In genomic region chr12:121096199-121096798, GRCh38 we compare ENCODE assay signal across 8 cellular contexts. TPM values are rescaled to one million over a fixed set of nuclear protein-coding genes. Genes with fewer than 3 reads are reported as not detected.
DNase-seq lines count a peak whose midpoint lies in the region; ATAC-seq and TF ChIP-seq lines count a peak whose summit lies in the region.

No MANE protein-coding gene starts in this region.

- H3K4me3 ChIP-seq in HUES6 (ENCODE audit: low read depth, low read length) = peak overlapping the region; percentile 68; the same call in 1 of the 2 replicates
- H3K4me3 ChIP-seq in naive thymus-derived CD4-positive, alpha-beta T cell (ENCODE audit: low read length) = peak overlapping the region; percentile 66

- peak overlapping the region; percentile 81 to 95 for H3K4me3 Mint-ChIP-seq in CD14-positive monocyte
- peak overlapping the region; percentile 79 for H3K4me3 Mint-ChIP-seq in activated T-helper 17 cell treated with anti-CD3 and anti-CD28 coated beads, Interleukin-2, amount 50 U/mL, for 72 hours
- H3K4me3 Mint-ChIP-seq in naive thymus-derived CD4-positive, alpha-beta T cell = peak overlapping the region; percentile 81 to 95 (median 87)

- H3K27ac Mint-ChIP-seq in CD14-positive monocyte = peak overlapping the region in 5 of 7 donors; percentile 13 to 90 (median 46)
- no peak overlapping the region for H3K27ac Mint-ChIP-seq in activated T-helper 17 cell treated with anti-CD3 and anti-CD28 coated beads, Interleukin-2, amount 50 U/mL, for 72 hours
- H3K27ac Mint-ChIP-seq in naive thymus-derived CD4-positive, alpha-beta T cell = peak overlapping the region in 2 of 9 donors; percentile 59 to 79

- POLR2A ChIA-PET in naive thymus-derived CD4-positive, alpha-beta T cell (lab: Charles Lee) = interaction anchor here (0.6 to 0.8 kb wide), 2 partner anchors 45 to 124 kb away, joined by 3 read pairs; no protein-coding TSS in a partner anchor

- peaks cover 12% of the 10 kb centered on the region for H3K27me3 ChIP-seq in HUES6 (ENCODE audit: control insufficient read depth, insufficient read depth, low read length)
- no peaks in the 10 kb centered on the region for H3K27me3 ChIP-seq in naive thymus-derived CD4-positive, alpha-beta T cell (ENCODE audit: control insufficient read depth in 2 of 2, insufficient read depth in 2 of 2, low read length in 2 of 2)

- H3K36me3 Mint-ChIP-seq in CD14-positive monocyte = no peaks in the 10 kb centered on the region
- H3K36me3 Mint-ChIP-seq in activated T-helper 17 cell treated with anti-CD3 and anti-CD28 coated beads, Interleukin-2, amount 50 U/mL, for 72 hours (ENCODE audit: low read depth) = no peaks in the 10 kb centered on the region
- peaks cover 0 to 12% (median 0%) of the 10 kb centered on the region in 5 donors for H3K36me3 Mint-ChIP-seq in naive thymus-derived CD4-positive, alpha-beta T cell

- DNase-seq in CD14-positive monocyte (ENCODE audit: low spot score) = no peak
- DNase-seq in naive thymus-derived CD4-positive, alpha-beta T cell = no peak
- DNase-seq in A172 (ENCODE audit: low spot score) = no peak
- no peak for DNase-seq in NCI-H524 (lab: John Stamatoyannopoulos, UW)

- H3K4me1 Mint-ChIP-seq in CD14-positive monocyte = peaks cover 26% of the 10 kb centered on the region
- peaks cover 21% of the 10 kb centered on the region for H3K4me1 Mint-ChIP-seq in activated T-helper 17 cell treated with anti-CD3 and anti-CD28 coated beads, Interleukin-2, amount 50 U/mL, for 72 hours
- peaks cover 23 to 50% (median 46%) of the 10 kb centered on the region in 7 donors for H3K4me1 Mint-ChIP-seq in naive thymus-derived CD4-positive, alpha-beta T cell

- peaks cover 5% of the 10 kb centered on the region for H3K4me1 ChIP-seq in HUES6 (ENCODE audit: control insufficient read depth, insufficient read depth, low read length)
- H3K4me1 ChIP-seq in naive thymus-derived CD4-positive, alpha-beta T cell (ENCODE audit: control insufficient read depth in 2 of 2, insufficient read depth in 2 of 2, low read length in 2 of 2) = peaks cover 34 to 42% of the 10 kb centered on the region in 2 donors

- H3K36me3 ChIP-seq in HUES6 (ENCODE audit: control insufficient read depth, insufficient read depth, low read length) = no peaks in the 10 kb centered on the region
- H3K36me3 ChIP-seq in naive thymus-derived CD4-positive, alpha-beta T cell (ENCODE audit: control insufficient read depth in 2 of 3, insufficient read depth in 3 of 3, low read length in 3 of 3) = no peaks in the 10 kb centered on the region

- ATAC-seq in activated T-helper 17 cell treated with anti-CD3 and anti-CD28 coated beads, Interleukin-2, amount 50 U/mL, for 72 hours (replicated peaks) = no peak
- peak; percentile 14 for ATAC-seq in naive thymus-derived CD4-positive, alpha-beta T cell
- ATAC-seq in HG03442 (IDR thresholded peaks at IDR 0.05; ENCODE audit: unreplicated experiment) (no peak), HG03196 (IDR thresholded peaks at IDR 0.05; ENCODE audit: unreplicated experiment) (no peak)

- TF ChIP-seq CTCF in CD14-positive monocyte (IDR thresholded peaks at IDR 0.05) = peak; percentile 54

- H3K27ac ChIP-seq in HUES6 (ENCODE audit: low read depth, low read length) = no peak overlapping the region
- H3K27ac ChIP-seq in naive thymus-derived CD4-positive, alpha-beta T cell (ENCODE audit: low read depth, low read length) = no peak overlapping the region

- H3K9ac ChIP-seq in HUES6 (ENCODE audit: low read length) = no peak overlapping the region

- peaks cover 13 to 27% (median 22%) of the 10 kb centered on the region in 7 donors for H3K9me3 Mint-ChIP-seq in CD14-positive monocyte
- peaks cover 7% of the 10 kb centered on the region for H3K9me3 Mint-ChIP-seq in activated T-helper 17 cell treated with anti-CD3 and anti-CD28 coated beads, Interleukin-2, amount 50 U/mL, for 72 hours
- H3K9me3 Mint-ChIP-seq in naive thymus-derived CD4-positive, alpha-beta T cell = peaks cover 0 to 14% (median 3%) of the 10 kb centered on the region in 11 donors

- intact Hi-C loops in CD14-positive monocyte (cut with micrococcal nuclease) = loop anchor here (5.0 kb wide), 1 partner anchor 34 kb away; no protein-coding TSS in a partner anchor
- intact Hi-C loops in naive thymus-derived CD4-positive, alpha-beta T cell (cut with micrococcal nuclease) = loop anchor here (1.0 to 10.0 kb wide), 9 partner anchors 14 to 513 kb away; partner anchors contain the start of genes C12orf43 (in 1 of the 2) and POP5 (in 1 of the 2)

- CTCF ChIA-PET in naive thymus-derived CD4-positive, alpha-beta T cell (lab: Charles Lee) = interaction anchor here (0.7 to 10.0 kb wide), 6 partner anchors 19 to 128 kb away, joined by 3 to 71 read pairs (median 3); no protein-coding TSS in a partner anchor

- H3K27me3 Mint-ChIP-seq in CD14-positive monocyte (ENCODE audit: low read depth in 3 of 3) = peaks cover 7 to 8% (median 7%) of the 10 kb centered on the region in 3 donors
- H3K27me3 Mint-ChIP-seq in activated T-helper 17 cell treated with anti-CD3 and anti-CD28 coated beads, Interleukin-2, amount 50 U/mL, for 72 hours = peaks cover 6% of the 10 kb centered on the region
- H3K27me3 Mint-ChIP-seq in naive thymus-derived CD4-positive, alpha-beta T cell = peaks cover 0 to 22% (median 5%) of the 10 kb centered on the region in 5 donors

- peaks cover 5% of the 10 kb centered on the region; the same call in 1 of the 2 replicates for H3K9me3 ChIP-seq in HUES6 (ENCODE audit: control insufficient read depth, insufficient read depth, low read depth, low read length)
- no peaks in the 10 kb centered on the region for H3K9me3 ChIP-seq in naive thymus-derived CD4-positive, alpha-beta T cell (ENCODE audit: control insufficient read depth in 2 of 3, low read length in 3 of 3)

RNA-seq across cellular contexts. Expression of gene P2RX7, which starts 36.4 kb away (rescaled TPM):
- 10 to 100 TPM; 12.3 to 20.5 TPM for polyA plus RNA-seq in CD14-positive monocyte
- 1 to 10 TPM; 3.8 to 6.4 TPM for total RNA-seq in activated T-helper 17 cell treated with anti-CD3 and anti-CD28 coated beads, Interleukin-2, amount 50 U/mL, for 72 hours
- 10 to 100 TPM in 1 of 5 experiments, 1 to 10 TPM in 4; 4.1 to 14.7 (median 6.3) TPM for total RNA-seq in naive thymus-derived CD4-positive, alpha-beta T cell
- 1 to 10 TPM; 2.0 to 5.1 TPM for polyA plus RNA-seq in naive thymus-derived CD4-positive, alpha-beta T cell
- 1.9 and 3.8 TPM in 2 replicates for total RNA-seq in A172 (2014; rRNA removed; shearing (Covaris generic))

RNA-seq across cellular contexts. Expression of gene OASL, which starts 57.3 kb away (rescaled TPM):
- polyA plus RNA-seq in CD14-positive monocyte = 10 to 100 TPM; 13.4 to 14.9 TPM
- total RNA-seq in activated T-helper 17 cell treated with anti-CD3 and anti-CD28 coated beads, Interleukin-2, amount 50 U/mL, for 72 hours = 1 to 10 TPM; 4.0 to 5.2 TPM
- total RNA-seq in naive thymus-derived CD4-positive, alpha-beta T cell = 10 to 100 TPM in 2 of 5 experiments, 1 to 10 TPM in 3; 2.7 to 19.4 (median 4.3) TPM
- polyA plus RNA-seq in naive thymus-derived CD4-positive, alpha-beta T cell = 1 to 10 TPM; 1.2 to 2.8 TPM
- total RNA-seq in A172 (2014; rRNA removed; shearing (Covaris generic)) = 1.3 and 2.3 TPM in 2 replicates
